12 cellular contexts compared by ENCODE assay signal in the genomic region with DNA sequence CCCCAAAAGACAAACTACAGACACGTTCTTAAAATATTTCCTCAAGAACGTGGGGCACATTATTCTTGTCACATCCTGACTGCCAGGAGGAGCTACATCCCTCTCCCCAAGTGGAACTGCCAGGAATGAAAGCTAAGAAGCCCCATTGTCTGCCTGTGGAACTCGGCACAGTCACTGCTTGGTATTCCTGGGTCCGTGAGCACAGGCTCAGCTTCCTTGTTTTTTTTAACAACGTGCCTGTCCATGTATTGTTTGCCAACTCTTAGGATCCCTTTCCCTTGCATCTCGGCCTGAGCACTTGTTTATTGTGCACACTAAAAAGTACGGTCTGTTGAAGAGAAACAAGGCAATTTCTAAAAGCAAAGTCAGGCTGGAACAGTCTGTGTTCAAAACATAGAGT. TPM values are rescaled to one million over a fixed set of nuclear protein-coding genes. Genes with fewer than 3 reads are reported as not detected.
DNase-seq lines count a peak whose midpoint lies in the region; ATAC-seq and TF ChIP-seq lines count a peak whose summit lies in the region.
"Had no signal": no experiment of that assay in that cellular context is flagged by ENCODE, and none has a peak within 500 bp of the region (broad histone marks: within the 10 kb centered on the region; RNA-seq: fewer than 3 reads in every experiment).

No MANE protein-coding gene starts in this region.

- no peaks in the 10 kb centered on the region for H3K79me2 ChIP-seq in GM23248 (ENCODE audit: insufficient read depth)

- no peak overlapping the region for H3K4me3 ChIP-seq in GM23248
- H3K4me3 ChIP-seq: BLaER1 had no signal

- H3K9me3 ChIP-seq in GM23248 (ENCODE audit: low read depth) = no peaks in the 10 kb centered on the region
- H3K9me3 ChIP-seq: BLaER1 had no signal

- 1 to 3% methylated on average over 7 of the region's 7 CpGs for WGBS in GM23248 (ENCODE audit: low coverage in 1 of 2, low lambda C conversion rate in 2 of 2, missing lambda C conversion rate in 2 of 2), 2 experiments

- TF ChIP-seq CTCF in brain (conservative IDR thresholded peaks at IDR 0.05) = no peak

- H3K4me2 ChIP-seq in GM23248 (ENCODE audit: unreplicated experiment) = no peak overlapping the region
- H3K4me2 ChIP-seq: BLaER1 had no signal

- H3K27ac ChIP-seq in GM23248 = no peak overlapping the region
- H3K27ac ChIP-seq: BLaER1 had no signal

- peak overlapping the region; percentile 51; the same call in 1 of the 2 replicates for H2AFZ ChIP-seq in GM23248

- H3K9me3 Mint-ChIP-seq in brain = peaks cover 0 to 24% (median 12%) of the 10 kb centered on the region in 5 experiments
- H3K9me3 Mint-ChIP-seq in stimulated activated naive CD8-positive, alpha-beta T cell treated with anti-CD3 and anti-CD28 coated beads, Interleukin-15, amount 100 ng/mL, for 72 hours = peaks cover under 1 to 5% of the 10 kb centered on the region in 2 donors
- H3K9me3 Mint-ChIP-seq in activated CD4-positive, alpha-beta T cell treated with anti-CD3 and anti-CD28 coated beads for 36 hours (ENCODE audit: low read depth) = peaks cover 4% of the 10 kb centered on the region
- H3K9me3 Mint-ChIP-seq: activated CD4-positive, alpha-beta memory T cell treated with anti-CD3 and anti-CD28 coated beads, Interleukin-2, amount 10 ng/mL, durations not matched to agents 7 days and 5 days had no signal

- peak overlapping the region in 3 of 5 experiments; percentile 45 to 83 (median 61) for H3K27ac Mint-ChIP-seq in brain
- H3K27ac Mint-ChIP-seq in stimulated activated naive CD8-positive, alpha-beta T cell treated with anti-CD3 and anti-CD28 coated beads, Interleukin-15, amount 100 ng/mL, for 72 hours = no peak overlapping the region
- no peak overlapping the region for H3K27ac Mint-ChIP-seq in activated CD4-positive, alpha-beta T cell treated with anti-CD3 and anti-CD28 coated beads for 36 hours
- H3K27ac Mint-ChIP-seq: activated CD4-positive, alpha-beta memory T cell treated with anti-CD3 and anti-CD28 coated beads, Interleukin-2, amount 10 ng/mL, durations not matched to agents 7 days and 5 days; stimulated activated memory B cell treated with anti-CD40 and anti-IgM and Interleukin-4, amounts not matched to agents 10 μg/mL and 1 μg/mL and 100 μg/mL, for 72 hours had no signal

- H3K9ac ChIP-seq in GM23248 = no peak overlapping the region
- H3K9ac ChIP-seq: BLaER1 had no signal

- H3K36me3 Mint-ChIP-seq in brain = no peaks in the 10 kb centered on the region
- no peaks in the 10 kb centered on the region for H3K36me3 Mint-ChIP-seq in activated CD4-positive, alpha-beta T cell treated with anti-CD3 and anti-CD28 coated beads for 36 hours (ENCODE audit: low read depth)
- H3K36me3 Mint-ChIP-seq: stimulated activated memory B cell treated with anti-CD40 and anti-IgM and Interleukin-4, amounts not matched to agents 10 μg/mL and 1 μg/mL and 100 μg/mL, for 72 hours had no signal

- H3K36me3 ChIP-seq in GM23248 (ENCODE audit: low read depth) = no peaks in the 10 kb centered on the region
- H3K36me3 ChIP-seq: BLaER1 had no signal

- no peaks in the 10 kb centered on the region for H3K9me2 ChIP-seq in GM23248 (ENCODE audit: insufficient read depth)

- H4K20me1 ChIP-seq in GM23248 (ENCODE audit: insufficient read depth) = no peaks in the 10 kb centered on the region
- H4K20me1 ChIP-seq: BLaER1 had no signal

- ATAC-seq in sciatic nerve (peak; percentile 75), GM21825 (IDR thresholded peaks at IDR 0.05; ENCODE audit: unreplicated experiment) (no peak)
- no peak for ATAC-seq in stimulated activated naive CD8-positive, alpha-beta T cell treated with anti-CD3 and anti-CD28 coated beads, Interleukin-15, amount 100 ng/mL, for 72 hours
- no peak for ATAC-seq in activated CD4-positive, alpha-beta T cell treated with anti-CD3 and anti-CD28 coated beads for 36 hours
- ATAC-seq: stimulated activated memory B cell treated with anti-CD40 and anti-IgM and Interleukin-4, amounts not matched to agents 10 μg/mL and 1 μg/mL and 100 μg/mL, for 72 hours had no signal

- intact Hi-C loops in sciatic nerve (cut with DNase I) = no loop called here
- intact Hi-C loops in activated CD4-positive, alpha-beta T cell treated with anti-CD3 and anti-CD28 coated beads for 36 hours (cut with DNase I, micrococcal nuclease) = no loop called here

- in situ Hi-C loops in GM23248 (cut with MboI) = no loop called here

- H3F3A ChIP-seq in GM23248 (ENCODE audit: insufficient read depth) = no peaks in the 10 kb centered on the region

- POLR2A ChIA-PET in activated CD4-positive, alpha-beta T cell treated with anti-CD3 and anti-CD28 coated beads for 36 hours (lab: Charles Lee) = no interaction called here

- DNase-seq in GM23248 (no peak), hypothalamus (lab: John Stamatoyannopoulos, UW) (peak in 36 of 51 donors; percentile 10 to 84 (median 46)), sciatic nerve (ENCODE audit: low spot score) (no peak)
- no peak for DNase-seq in activated CD8-positive, alpha-beta memory T cell treated with anti-CD3 and anti-CD28 coated beads, Interleukin-2, amount 50 U/mL, for 4 hours
- DNase-seq in stimulated activated naive CD8-positive, alpha-beta T cell treated with anti-CD3 and anti-CD28 coated beads, Interleukin-15, amount 100 ng/mL, for 72 hours = no peak
- no peak for DNase-seq in activated CD4-positive, alpha-beta T cell treated with anti-CD3 and anti-CD28 coated beads for 36 hours
- DNase-seq: activated CD4-positive, alpha-beta memory T cell treated with anti-CD3 and anti-CD28 coated beads, Interleukin-2, amount 10 ng/mL, durations not matched to agents 7 days and 5 days; NCI-H524 had no signal

- H3K27me3 Mint-ChIP-seq in brain = peaks cover 4% of the 10 kb centered on the region
- peaks cover 22% of the 10 kb centered on the region for H3K27me3 Mint-ChIP-seq in stimulated activated naive CD8-positive, alpha-beta T cell treated with anti-CD3 and anti-CD28 coated beads, Interleukin-15, amount 100 ng/mL, for 72 hours
- H3K27me3 Mint-ChIP-seq in activated CD4-positive, alpha-beta T cell treated with anti-CD3 and anti-CD28 coated beads for 36 hours = peaks cover 11% of the 10 kb centered on the region

- peaks cover 16% of the 10 kb centered on the region for H3K4me1 Mint-ChIP-seq in brain
- H3K4me1 Mint-ChIP-seq in stimulated activated naive CD8-positive, alpha-beta T cell treated with anti-CD3 and anti-CD28 coated beads, Interleukin-15, amount 100 ng/mL, for 72 hours = no peaks in the 10 kb centered on the region
- peaks cover 4% of the 10 kb centered on the region for H3K4me1 Mint-ChIP-seq in activated CD4-positive, alpha-beta T cell treated with anti-CD3 and anti-CD28 coated beads for 36 hours
- H3K4me1 Mint-ChIP-seq: stimulated activated memory B cell treated with anti-CD40 and anti-IgM and Interleukin-4, amounts not matched to agents 10 μg/mL and 1 μg/mL and 100 μg/mL, for 72 hours had no signal

- peak overlapping the region in 1 of 5 experiments; percentile 67 for H3K4me3 Mint-ChIP-seq in brain
- no peak overlapping the region for H3K4me3 Mint-ChIP-seq in stimulated activated naive CD8-positive, alpha-beta T cell treated with anti-CD3 and anti-CD28 coated beads, Interleukin-15, amount 100 ng/mL, for 72 hours
- no peak overlapping the region for H3K4me3 Mint-ChIP-seq in activated CD4-positive, alpha-beta T cell treated with anti-CD3 and anti-CD28 coated beads for 36 hours
- H3K4me3 Mint-ChIP-seq: activated CD4-positive, alpha-beta memory T cell treated with anti-CD3 and anti-CD28 coated beads, Interleukin-2, amount 10 ng/mL, durations not matched to agents 7 days and 5 days; stimulated activated memory B cell treated with anti-CD40 and anti-IgM and Interleukin-4, amounts not matched to agents 10 μg/mL and 1 μg/mL and 100 μg/mL, for 72 hours had no signal

- H3K27me3 ChIP-seq in GM23248 (replicated peaks; ENCODE audit: insufficient read depth) = no peaks in the 10 kb centered on the region
- H3K27me3 ChIP-seq: BLaER1 had no signal

- CTCF ChIA-PET in activated CD4-positive, alpha-beta T cell treated with anti-CD3 and anti-CD28 coated beads for 36 hours (lab: Charles Lee) = interaction anchor here (1.6 kb wide), 1 partner anchor 26 kb away, joined by 4 read pairs; no protein-coding TSS in a partner anchor

- H3K4me1 ChIP-seq in GM23248 (ENCODE audit: insufficient read depth) = no peaks in the 10 kb centered on the region
- H3K4me1 ChIP-seq: BLaER1 had no signal

RNA-seq across cellular contexts. Expression of a gene that starts 47.0 kb away (rescaled TPM):
- total RNA-seq in GM23248 (2014; rRNA removed; shearing (Covaris generic)) = 1.4 and 1.5 TPM in 2 replicates
- polyA plus RNA-seq in GM23248 (2016; fragmentation: Nextera tagmentation; extraction: Ambion mirVana) (1.2 and 1.5 TPM in 2 replicates), brain (ENCODE audit: insufficient read depth, low read depth, low replicate concordance) (87.4 TPM)
- total RNA-seq in sciatic nerve = 801 TPM
- not detected for total RNA-seq in activated CD4-positive, alpha-beta T cell treated with anti-CD3 and anti-CD28 coated beads for 36 hours

Comparison
In these comparisons a context has a peak if more than half of its experiments do, and no peak if none do; other contexts are left out.
1. DNase-seq: peak in hypothalamus (36 of 51); none in GM23248 (single experiment), sciatic nerve (single experiment), activated CD8-positive, alpha-beta memory T cell treated with anti-CD3 and anti-CD28 coated beads, Interleukin-2, amount 50 U/mL, for 4 hours (single experiment), stimulated activated naive CD8-positive, alpha-beta T cell treated with anti-CD3 and anti-CD28 coated beads, Interleukin-15, amount 100 ng/mL, for 72 hours (0 of 2) and activated CD4-positive, alpha-beta T cell treated with anti-CD3 and anti-CD28 coated beads for 36 hours (single experiment).
2. H3K27ac Mint-ChIP-seq: peak in brain (3 of 5); none in stimulated activated naive CD8-positive, alpha-beta T cell treated with anti-CD3 and anti-CD28 coated beads, Interleukin-15, amount 100 ng/mL, for 72 hours (0 of 2) and activated CD4-positive, alpha-beta T cell treated with anti-CD3 and anti-CD28 coated beads for 36 hours (single experiment).
3. RNA of a gene that starts 47.0 kb away (total RNA-seq): 801 TPM in sciatic nerve (single experiment); 1.4 to 1.5 TPM in GM23248 and not detected in activated CD4-positive, alpha-beta T cell treated with anti-CD3 and anti-CD28 coated beads for 36 hours; every median in the first group is over 100 times any median in the second.